In genomic region chr4:174091130-174091529, GRCh38 we compare ENCODE assay signal across 31 cellular contexts.
"Had no signal": no experiment of that assay in that cellular context is flagged by ENCODE, and none has a peak within 500 bp of the region (broad histone marks: within the 10 kb centered on the region; RNA-seq: fewer than 3 reads in every experiment).

No MANE protein-coding gene starts in this region.

- ATAC-seq: activated CD4-positive, alpha-beta T cell treated with anti-CD3 and anti-CD28 coated beads for 36 hours; activated CD4-positive, CD25-positive, alpha-beta regulatory T cell treated with anti-CD3 and anti-CD28 coated beads, Interleukin-2, amount 50 U/mL, for 24 hours; activated CD8-positive, alpha-beta memory T cell treated with anti-CD3 and anti-CD28 coated beads, Interleukin-2, amount 10 ng/mL, durations not matched to agents 7 days and 5 days; activated CD8-positive, alpha-beta T cell treated with anti-CD3 and anti-CD28 coated beads, Interleukin-2, amount 10 ng/mL, durations not matched to agents 7 days and 5 days; activated naive CD8-positive, alpha-beta T cell treated with anti-CD3 and anti-CD28 coated beads, Interleukin-2, amount 50 U/mL, for 24 hours; WTC11 had no signal

- H3K27ac ChIP-seq: ascending aorta, cardiac muscle cell, WERI-Rb-1 had no signal

- FAIRE-seq: bronchial epithelial cell had no signal

- H3K4me3 ChIP-seq: ascending aorta, cardiac muscle cell had no signal

- DNase-seq: activated CD4-positive, alpha-beta memory T cell treated with anti-CD3 and anti-CD28 coated beads, Interleukin-2, amount 10 ng/mL, durations not matched to agents 7 days and 5 days; activated CD4-positive, alpha-beta T cell treated with anti-CD3 and anti-CD28 coated beads for 1 hour; activated CD4-positive, alpha-beta T cell treated with anti-CD3 and anti-CD28 coated beads for 36 hours; activated CD4-positive, alpha-beta T cell treated with anti-CD3 and anti-CD28 coated beads for 48 hours; activated CD4-positive, alpha-beta T cell treated with anti-CD3 and anti-CD28 coated beads, Interleukin-2, amount 10 ng/mL, durations not matched to agents 7 days and 5 days; activated CD4-positive, alpha-beta T cell treated with anti-CD3 and anti-CD28 coated beads, Interleukin-2, amount 50 U/mL, for 48 hours; activated CD4-positive, CD25-positive, alpha-beta regulatory T cell; activated CD8-positive, alpha-beta memory T cell treated with anti-CD3 and anti-CD28 coated beads for 24 hours; activated CD8-positive, alpha-beta memory T cell treated with anti-CD3 and anti-CD28 coated beads, Interleukin-2, amount 10 ng/mL, durations not matched to agents 7 days and 5 days; activated CD8-positive, alpha-beta memory T cell treated with anti-CD3 and anti-CD28 coated beads, Interleukin-2, amount 50 U/mL, for 48 hours; activated CD8-positive, alpha-beta T cell treated with anti-CD3 and anti-CD28 coated beads, Interleukin-2, amount 10 ng/mL, durations not matched to agents 7 days and 5 days; activated effector memory CD4-positive, alpha-beta T cell treated with Interleukin-2 at 50 U/mL for 16 hours; activated gamma-delta T cell; activated naive CD4-positive, alpha-beta T cell treated with anti-CD3 and anti-CD28 coated beads, Interleukin-2, amount 10 ng/mL, durations not matched to agents 7 days and 5 days; activated naive CD4-positive, alpha-beta T cell treated with Interleukin-2 at 50 U/mL for 16 hours; activated naive CD8-positive, alpha-beta T cell treated with anti-CD3 and anti-CD28 coated beads, Interleukin-2, amount 10 ng/mL, durations not matched to agents 7 days and 5 days; activated naive CD8-positive, alpha-beta T cell treated with anti-CD3 and anti-CD28 coated beads, Interleukin-2, amount 50 U/mL, for 24 hours; activated T-cell treated with anti-CD3 and anti-CD28 coated beads, Interleukin-2, amount 50 U/mL, for 24 hours; activated T-cell treated with anti-CD3 and anti-CD28 coated beads, Interleukin-2, amount 50 U/mL, for 48 hours; amygdala; anterior cingulate cortex; caudate nucleus; cerebellar nuclear complex; T-helper 2 cell; T-helper 9 cell; WERI-Rb-1 had no signal

- H3K36me3 ChIP-seq: ascending aorta, cardiac muscle cell, WERI-Rb-1 had no signal

- H3K27me3 ChIP-seq: ascending aorta, cardiac muscle cell had no signal

- H3K4me1 ChIP-seq: ascending aorta had no signal
